25 cellular contexts compared by ENCODE assay signal in the genomic region with DNA sequence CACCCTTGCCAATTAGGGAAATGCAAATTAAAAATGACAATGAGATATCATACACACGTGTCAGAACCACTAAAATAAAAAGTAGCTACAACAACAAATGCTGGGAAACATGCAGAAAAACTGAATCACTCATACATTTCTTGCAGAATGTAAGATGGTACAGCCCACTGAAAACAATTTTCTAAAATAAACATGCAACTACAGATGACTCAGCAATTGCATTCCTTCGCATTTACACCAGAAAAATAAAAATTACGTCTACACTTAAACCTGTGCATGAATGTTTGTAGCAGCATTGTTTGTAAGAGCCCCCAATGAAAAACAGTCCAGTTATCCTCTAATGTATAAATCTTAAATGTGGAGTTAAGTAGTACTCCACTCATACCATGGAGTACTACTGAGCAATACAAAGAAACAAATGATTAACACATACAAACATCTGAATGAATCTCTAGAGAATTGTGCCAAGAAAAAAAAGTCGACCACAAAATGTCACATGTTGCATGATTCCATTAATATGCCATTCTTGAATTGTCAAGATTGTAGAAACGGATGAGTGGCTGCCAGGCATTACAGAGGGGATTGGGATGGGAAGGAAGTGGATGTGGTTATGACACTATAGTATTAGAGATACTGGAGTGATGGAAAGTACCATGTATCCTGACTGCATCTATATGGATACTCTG.
DNase-seq lines count a peak whose midpoint lies in the region; ATAC-seq and TF ChIP-seq lines count a peak whose summit lies in the region.
"Had no signal": no experiment of that assay in that cellular context is flagged by ENCODE, and none has a peak within 500 bp of the region (broad histone marks: within the 10 kb centered on the region; RNA-seq: fewer than 3 reads in every experiment).

No MANE protein-coding gene starts in this region.

- no peak overlapping the region for H3K4me2 ChIP-seq in mesenchymal stem cell (ENCODE audit: low read length, poor library complexity, severe bottlenecking)
- H3K4me2 ChIP-seq: hepatocyte had no signal

- TF ChIP-seq CTCF in brain microvascular endothelial cell (IDR thresholded peaks at IDR 0.05; ENCODE audit: low read depth, low read length, missing control alignments), result no peak

- H4K8ac ChIP-seq in mesenchymal stem cell (ENCODE audit: low read length), result no peak overlapping the region

- H2BK15ac ChIP-seq in mesenchymal stem cell (ENCODE audit: low read depth, poor library complexity, severe bottlenecking), result no peak overlapping the region

- H3K27me3 ChIP-seq in brain microvascular endothelial cell (replicated peaks), result no peaks in the 10 kb centered on the region
- no peaks in the 10 kb centered on the region for H3K27me3 ChIP-seq in mesenchymal stem cell (ENCODE audit: control insufficient read depth in 1 of 2, insufficient read depth in 1 of 2, low read length in 2 of 2)
- H3K27me3 ChIP-seq: hepatocyte, ovary, sigmoid colon had no signal

- in situ Hi-C loops in brain microvascular endothelial cell (cut with HindIII; ENCODE audit: low pct_ligation_motif_present, low sequenced_read_pairs), result no loop called here

- ATAC-seq in HG02981 (IDR thresholded peaks at IDR 0.05; ENCODE audit: unreplicated experiment), result no peak
- no peak for ATAC-seq in HG02623 (IDR thresholded peaks at IDR 0.05; ENCODE audit: unreplicated experiment)
- ATAC-seq: effector memory CD8-positive, alpha-beta T cell; GM12878; HCT116; naive thymus-derived CD4-positive, alpha-beta T cell; stimulated activated naive B cell treated with anti-CD40 and anti-IgM and Interleukin-4, amounts not matched to agents 10 μg/mL and 1 μg/mL and 100 μg/mL, for 72 hours had no signal

- no peak overlapping the region for H2BK12ac ChIP-seq in mesenchymal stem cell (ENCODE audit: low read length in 2 of 2)

- H3K4me1 ChIP-seq in mesenchymal stem cell (ENCODE audit: control insufficient read depth, insufficient read depth, low read depth, low read length), result no peaks in the 10 kb centered on the region
- H3K4me1 ChIP-seq: Caco-2, sigmoid colon had no signal

- H3K14ac ChIP-seq in mesenchymal stem cell (ENCODE audit: low read length in 2 of 2), result no peak overlapping the region

- H3K4me3 ChIP-seq in brain microvascular endothelial cell (ENCODE audit: low read depth, low read length) (no peak overlapping the region), mesenchymal stem cell (ENCODE audit: insufficient read depth in 1 of 2, low read depth in 1 of 2, low read length in 2 of 2) (no peak overlapping the region)
- H3K4me3 ChIP-seq: GM12878, hepatocyte, lung, ovary, sigmoid colon had no signal

- no peak overlapping the region for H2AK5ac ChIP-seq in mesenchymal stem cell (ENCODE audit: low read length, severe bottlenecking)

- H3K27ac ChIP-seq in brain microvascular endothelial cell (peak overlapping the region; percentile 29), mesenchymal stem cell (ENCODE audit: low read length, poor library complexity, severe bottlenecking) (no peak overlapping the region)
- H3K27ac ChIP-seq: hepatocyte, ovary, sigmoid colon had no signal

- no peak overlapping the region for H3K4ac ChIP-seq in mesenchymal stem cell (ENCODE audit: low read depth in 1 of 2, low read length in 2 of 2)

- H3K9ac ChIP-seq in mesenchymal stem cell (ENCODE audit: low read length), result no peak overlapping the region

- H3K79me1 ChIP-seq in mesenchymal stem cell (replicated peaks; ENCODE audit: low read length, poor library complexity, severe bottlenecking), result no peaks in the 10 kb centered on the region

- no peak overlapping the region for H3K18ac ChIP-seq in mesenchymal stem cell (ENCODE audit: low read depth in 1 of 2, low read length in 2 of 2)

- DNase-seq in Daoy (ENCODE audit: low read depth), result peak; percentile 29
- peak; percentile 56 for DNase-seq in M059J (ENCODE audit: low read depth)
- peak; percentile 65 for DNase-seq in brain microvascular endothelial cell
- peak; percentile 49 for DNase-seq in mesenchymal stem cell
- no peak for DNase-seq in HPDE6-E6E7 (ENCODE audit: extremely low spot score)
- DNase-seq in occipital lobe (lab: John Stamatoyannopoulos, UW), result no peak
- DNase-seq: activated CD4-positive, alpha-beta T cell treated with anti-CD3 and anti-CD28 coated beads, Interleukin-2, amount 10 ng/mL, durations not matched to agents 24 days and 14 days; activated CD8-positive, alpha-beta memory T cell treated with anti-CD3 and anti-CD28 coated beads, Interleukin-2, amount 50 U/mL, for 4 hours; activated gamma-delta T cell treated with Interleukin-2 at 50 U/mL for 16 hours; Caco-2; effector memory CD8-positive, alpha-beta T cell; islet precursor cell; KBM-7; naive thymus-derived CD4-positive, alpha-beta T cell; NCI-H1930; NCI-H510A treated with DMSO at 0.1 percent for 48 hours; ovary; sigmoid colon; stimulated activated naive B cell treated with anti-CD40 and anti-IgM and Interleukin-4, amounts not matched to agents 10 μg/mL and 1 μg/mL and 100 μg/mL, for 72 hours had no signal

- no peak overlapping the region for H2AFZ ChIP-seq in mesenchymal stem cell (ENCODE audit: low read depth, low read length)
- H2AFZ ChIP-seq: hepatocyte had no signal

- H2BK5ac ChIP-seq in mesenchymal stem cell (ENCODE audit: low read depth, low read length, poor library complexity, severe bottlenecking), result no peak overlapping the region

- H3K23ac ChIP-seq in mesenchymal stem cell (ENCODE audit: low read length in 2 of 2), result no peak overlapping the region

- peaks cover 3% of the 10 kb centered on the region for H3K9me3 ChIP-seq in mesenchymal stem cell (ENCODE audit: control insufficient read depth, low read length)
- H3K9me3 ChIP-seq: Caco-2, ovary had no signal

- H4K91ac ChIP-seq in mesenchymal stem cell (ENCODE audit: low read length), result no peak overlapping the region

- no peak overlapping the region for H2BK120ac ChIP-seq in mesenchymal stem cell (ENCODE audit: low read depth, low read length)

- WGBS in mesenchymal stem cell, result 45% methylated on average over 4 of the region's 5 CpGs

- no peaks in the 10 kb centered on the region for H3K36me3 ChIP-seq in brain microvascular endothelial cell (replicated peaks)
- no peaks in the 10 kb centered on the region for H3K36me3 ChIP-seq in mesenchymal stem cell (ENCODE audit: control insufficient read depth in 1 of 2, insufficient read depth in 2 of 2, low read depth in 1 of 2, low read length in 2 of 2)
- H3K36me3 ChIP-seq: ovary, sigmoid colon had no signal

Comparison
In these comparisons a context has a peak if more than half of its experiments do, and no peak if none do; other contexts are left out.
1. DNase-seq: peak in Daoy (single experiment), M059J (single experiment), brain microvascular endothelial cell (single experiment) and mesenchymal stem cell (single experiment); none in HPDE6-E6E7 (single experiment) and occipital lobe (single experiment).